ENCODE assay signal across 8 cellular contexts in genomic region chr5:177311361-177311722, GRCh38. TPM values are rescaled to one million over a fixed set of nuclear protein-coding genes. Genes with fewer than 3 reads are reported as not detected.
A peak's percentile ranks its signal among the peaks of the same experiment; 100 is the strongest.
DNase-seq lines count a peak whose midpoint lies in the region; ATAC-seq and TF ChIP-seq lines count a peak whose summit lies in the region.

No MANE protein-coding gene starts in this region.

- no peak overlapping the region for H3K27ac ChIP-seq in ascending aorta

- H3K9me3 Mint-ChIP-seq in type B pancreatic cell: no peaks in the 10 kb centered on the region

- peaks cover 12 to 18% of the 10 kb centered on the region in 2 donors for H3K4me1 ChIP-seq in ascending aorta

- ATAC-seq in HG03159 (IDR thresholded peaks at IDR 0.05; ENCODE audit: unreplicated experiment) (peak; percentile 0), left lobe of liver (peak; percentile 4), GM21515 (IDR thresholded peaks at IDR 0.05; ENCODE audit: unreplicated experiment) (no peak)

- H3K9me3 ChIP-seq in ascending aorta: no peaks in the 10 kb centered on the region

- H3K36me3 Mint-ChIP-seq in type B pancreatic cell: peaks cover 8% of the 10 kb centered on the region

- H3K36me3 ChIP-seq in ascending aorta: peaks cover 2 to 19% of the 10 kb centered on the region in 2 donors

- peak overlapping the region; percentile 86 for H3K4me3 Mint-ChIP-seq in type B pancreatic cell

- H3K27me3 Mint-ChIP-seq in type B pancreatic cell: no peaks in the 10 kb centered on the region

- peaks cover 13% of the 10 kb centered on the region for H3K4me1 Mint-ChIP-seq in type B pancreatic cell (ENCODE audit: unreplicated experiment)

- peak overlapping the region; percentile 57 to 66 for H3K4me3 ChIP-seq in ascending aorta

- intact Hi-C loops in ascending aorta (cut with DNase I): loop anchor here (5.0 kb wide), 3 partner anchors 141 to 206 kb away; partner anchors contain the start of genes DDX41 and PDLIM7

- no peak overlapping the region for H3K27ac Mint-ChIP-seq in type B pancreatic cell

- peak; percentile 45 for DNase-seq in Daoy (ENCODE audit: low read depth)
- no peak for DNase-seq in ascending aorta (ENCODE audit: low spot score in 2 of 2)
- no peak for DNase-seq in left lobe of liver (ENCODE audit: low spot score)
- DNase-seq in type B pancreatic cell (ENCODE audit: extremely low spot score, unreplicated experiment): no peak
- no peak for DNase-seq in AG08395 (ENCODE audit: low spot score)
- DNase-seq in ureter (ENCODE audit: low spot score): no peak

- H3K27me3 ChIP-seq in ascending aorta: no peaks in the 10 kb centered on the region

- TF ChIP-seq CTCF in ascending aorta (IDR thresholded peaks at IDR 0.05) (no peak), type B pancreatic cell (conservative IDR thresholded peaks at IDR 0.05) (no peak)

RNA-seq across cellular contexts. Expression of gene MXD3, which starts 0.4 kb away (rescaled TPM):
- 16.7 and 23.4 TPM in 2 replicates for total RNA-seq in Daoy (2014; rRNA removed; shearing (Covaris generic))
- 13.5 TPM for total RNA-seq in ascending aorta
- total RNA-seq in left lobe of liver: 9.4 TPM
- 10.2 and 29.5 TPM in 2 replicates for total RNA-seq in type B pancreatic cell (ENCODE audit: low replicate concordance)
- 7.8 TPM for total RNA-seq in ureter

RNA-seq across cellular contexts. Expression of gene PRELID1, which starts 7.7 kb away (rescaled TPM):
- 434 and 468 TPM in 2 replicates for total RNA-seq in Daoy (2014; rRNA removed; shearing (Covaris generic))
- 376 TPM for total RNA-seq in ascending aorta
- total RNA-seq in left lobe of liver: 68.1 TPM
- 126 and 163 TPM in 2 replicates for total RNA-seq in type B pancreatic cell (ENCODE audit: low replicate concordance)
- total RNA-seq in ureter: 121 TPM

RNA-seq across cellular contexts. Expression of gene RAB24, which starts 7.8 kb away (rescaled TPM):
- total RNA-seq in Daoy (2014; rRNA removed; shearing (Covaris generic)): 16.6 and 18.8 TPM in 2 replicates
- total RNA-seq in ascending aorta (68.8 TPM), left lobe of liver (15.3 TPM), type B pancreatic cell (ENCODE audit: low replicate concordance) (42.6 and 46.2 TPM in 2 replicates), ureter (14.9 TPM)

RNA-seq across cellular contexts. Expression of gene LMAN2, which starts 40.1 kb away (rescaled TPM):
- total RNA-seq in Daoy (2014; rRNA removed; shearing (Covaris generic)): 269 and 285 TPM in 2 replicates
- total RNA-seq in ascending aorta (229 TPM), left lobe of liver (162 TPM), type B pancreatic cell (ENCODE audit: low replicate concordance) (102 and 129 TPM in 2 replicates), ureter (129 TPM)

RNA-seq across cellular contexts. Expression of gene RGS14, which starts 46.4 kb away (rescaled TPM):
- total RNA-seq in Daoy (2014; rRNA removed; shearing (Covaris generic)): 18.1 and 30.5 TPM in 2 replicates
- total RNA-seq in ascending aorta (4.5 TPM), left lobe of liver (34.6 TPM), type B pancreatic cell (ENCODE audit: low replicate concordance) (8.9 and 16.6 TPM in 2 replicates), ureter (17.3 TPM)
